ENCODE assay signal across 8 cellular contexts in the genomic region with DNA sequence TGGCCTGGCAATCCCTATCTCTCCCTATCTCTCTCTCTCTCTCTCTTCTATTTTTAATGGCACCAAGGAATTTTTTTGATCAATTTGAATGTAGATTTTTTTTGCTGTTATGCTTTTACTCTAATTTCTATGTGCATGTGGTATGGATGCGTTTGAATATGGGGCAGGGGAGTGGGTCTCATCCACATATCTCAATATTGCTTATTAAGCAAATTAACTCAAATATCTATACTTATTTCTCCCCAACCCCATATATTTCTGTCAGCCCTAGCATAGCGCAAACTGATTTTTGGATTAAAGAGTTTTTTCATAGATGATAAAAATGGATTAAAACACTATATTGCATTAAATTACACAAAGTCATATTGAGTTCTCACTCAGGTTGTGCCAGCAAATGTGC.
"Had no signal": no experiment of that assay in that cellular context is flagged by ENCODE, and none has a peak within 500 bp of the region (broad histone marks: within the 10 kb centered on the region; RNA-seq: fewer than 3 reads in every experiment).

No MANE protein-coding gene starts in this region.

- H3K4me3 ChIP-seq: GM12878 had no signal

- DNase-seq: GDM1, GF-D8 had no signal

- ATAC-seq: GM12878 had no signal

- FAIRE-seq: G401.6, GM12878, GM12891, GM12892, GM18507, GM19239 had no signal
